Comparison of ENCODE assay signal across 33 cellular contexts in genomic region chr21:42668193-42668592, GRCh38. TPM values are rescaled to one million over a fixed set of nuclear protein-coding genes. Genes with fewer than 3 reads are reported as not detected.
DNase-seq lines count a peak whose midpoint lies in the region; TF ChIP-seq lines count a peak whose summit lies in the region.
"Had no signal": no experiment of that assay in that cellular context is flagged by ENCODE, and none has a peak within 500 bp of the region (broad histone marks: within the 10 kb centered on the region; RNA-seq: fewer than 3 reads in every experiment).

No MANE protein-coding gene starts in this region.

- no peak overlapping the region for H2AFZ ChIP-seq in neural cell (ENCODE audit: low read depth, low read length)
- H2AFZ ChIP-seq: GM23338, parathyroid adenoma had no signal

- no peak overlapping the region for H3K9ac ChIP-seq in SK-N-MC (ENCODE audit: insufficient read length)
- H3K9ac ChIP-seq in neural cell (ENCODE audit: low read length): peak overlapping the region; percentile 23
- H3K9ac ChIP-seq: parathyroid adenoma had no signal

- TF ChIP-seq CTCF in esophagus squamous epithelium (IDR thresholded peaks at IDR 0.05) (no peak), neural cell (IDR thresholded peaks at IDR 0.05; ENCODE audit: poor library complexity, severe bottlenecking) (no peak), type B pancreatic cell (conservative IDR thresholded peaks at IDR 0.05) (no peak)

- H3K9me3 ChIP-seq in SK-N-MC (ENCODE audit: low read depth, low read length) (no peaks in the 10 kb centered on the region), esophagus squamous epithelium (no peaks in the 10 kb centered on the region), neural cell (ENCODE audit: low read length) (no peaks in the 10 kb centered on the region)
- H3K9me3 ChIP-seq: heart right ventricle, MG63, SJSA1, thyroid gland had no signal

- H4K20me1 ChIP-seq in neural cell (ENCODE audit: insufficient read depth): no peaks in the 10 kb centered on the region

- DNase-seq in SK-N-MC (ENCODE audit: low read depth, low spot score) (no peak), esophagus squamous epithelium (lab: John Stamatoyannopoulos, UW) (no peak), type B pancreatic cell (ENCODE audit: extremely low spot score, unreplicated experiment) (no peak), NCI-H2196 treated with DMSO at 0.1 percent for 48 hours (lab: John Stamatoyannopoulos, UW; ENCODE audit: unreplicated experiment) (no peak)
- DNase-seq in stimulated activated CD4-positive, alpha-beta T cell treated with anti-CD3 and anti-CD28 coated beads, Interleukin-4, amount 100 ng/mL, for 24 hours: no peak
- no peak for DNase-seq in activated naive CD4-positive, alpha-beta T cell treated with anti-CD3 and anti-CD28 coated beads, Interleukin-2, amount 10 ng/mL, durations not matched to agents 7 days and 5 days
- DNase-seq: activated CD4-positive, alpha-beta T cell treated with anti-CD3 and anti-CD28 coated beads, Interleukin-2, amount 50 U/mL, for 48 hours; activated CD8-positive, alpha-beta memory T cell treated with anti-CD3 and anti-CD28 coated beads, Interleukin-2, amount 50 U/mL, for 4 hours; activated naive CD4-positive, alpha-beta T cell treated with anti-CD3 and anti-CD28 coated beads, Interleukin-2, amount 50 U/mL, for 16 hours; amygdala; CD4-positive, alpha-beta T cell; effector memory CD4-positive, alpha-beta T cell; EL; erythroblast; foreskin fibroblast; heart right ventricle; HFFc6; KG1; left cardiac atrium; MG63; NCI-H2029 treated with DMSO at 0.1 percent for 48 hours; NCI-H345; NCI-H748 treated with DMSO at 0.1 percent for 48 hours; stimulated activated CD4-positive, alpha-beta T cell treated with anti-CD3 and anti-CD28 coated beads, Interleukin-15, amount 100 ng/mL, for 24 hours; stimulated activated naive CD8-positive, alpha-beta T cell treated with anti-CD3 and anti-CD28 coated beads, Interleukin-15, Interleukin-2, amounts not matched to agents 100 U/mL and 50 U/mL, for 24 hours; T-helper 1 cell; thyroid gland had no signal

- H3K4me3 ChIP-seq in SK-N-MC: no peak overlapping the region
- peak overlapping the region in 3 of 4 donors; percentile 3 to 44 (median 12) for H3K4me3 ChIP-seq in esophagus squamous epithelium
- peak overlapping the region; percentile 12 for H3K4me3 ChIP-seq in neural cell (ENCODE audit: low read length)
- H3K4me3 ChIP-seq: GM23338, MG63, SJSA1, thyroid gland had no signal

- H3K27me3 ChIP-seq in esophagus squamous epithelium (peaks cover 0 to 3% (median 0%) of the 10 kb centered on the region in 4 donors), neural cell (ENCODE audit: insufficient read depth, low read depth, low read length) (no peaks in the 10 kb centered on the region)
- H3K27me3 ChIP-seq: SJSA1, thyroid gland had no signal

- intact Hi-C loops in esophagus squamous epithelium (cut with DNase I): no loop called here

- no peak for TF ChIP-seq POLR2A in esophagus squamous epithelium (IDR thresholded peaks at IDR 0.05)

- 56 to 76% methylated on average over 4 to 11 of the region's 12 CpGs for WGBS in esophagus squamous epithelium, 2 donors

- peak overlapping the region; percentile 50 for H3K27ac Mint-ChIP-seq in type B pancreatic cell
- no peak overlapping the region for H3K27ac Mint-ChIP-seq in activated naive CD4-positive, alpha-beta T cell treated with anti-CD3 and anti-CD28 coated beads, Interleukin-2, amount 10 ng/mL, durations not matched to agents 7 days and 5 days
- H3K27ac Mint-ChIP-seq: CD4-positive, alpha-beta T cell; HFFc6; natural killer cell treated with Interleukin-12 subunit alpha and Interleukin-12 subunit beta and Interleukin-15 and Interleukin-18, amount 100 ng/mL, for 72 hours had no signal

- H3K36me3 Mint-ChIP-seq in type B pancreatic cell: peaks cover 3% of the 10 kb centered on the region
- H3K36me3 Mint-ChIP-seq in activated naive CD4-positive, alpha-beta T cell treated with anti-CD3 and anti-CD28 coated beads, Interleukin-2, amount 10 ng/mL, durations not matched to agents 7 days and 5 days: no peaks in the 10 kb centered on the region
- H3K36me3 Mint-ChIP-seq: natural killer cell treated with Interleukin-12 subunit alpha and Interleukin-12 subunit beta and Interleukin-15 and Interleukin-18, amount 100 ng/mL, for 72 hours had no signal

- no peak for TF ChIP-seq RAD21 in neural cell (conservative IDR thresholded peaks at IDR 0.05)

- H3K4me1 Mint-ChIP-seq in type B pancreatic cell (ENCODE audit: unreplicated experiment): peaks cover 26% of the 10 kb centered on the region
- H3K4me1 Mint-ChIP-seq in activated naive CD4-positive, alpha-beta T cell treated with anti-CD3 and anti-CD28 coated beads, Interleukin-2, amount 10 ng/mL, durations not matched to agents 7 days and 5 days: no peaks in the 10 kb centered on the region

- no peaks in the 10 kb centered on the region for H3K9me2 ChIP-seq in neural cell (ENCODE audit: insufficient read depth, low read length)

- H3F3A ChIP-seq in neural cell (ENCODE audit: insufficient read depth, low read length, poor library complexity, severe bottlenecking): no peaks in the 10 kb centered on the region

- peaks cover 4% of the 10 kb centered on the region for H3K27me3 Mint-ChIP-seq in type B pancreatic cell
- no peaks in the 10 kb centered on the region for H3K27me3 Mint-ChIP-seq in activated naive CD4-positive, alpha-beta T cell treated with anti-CD3 and anti-CD28 coated beads, Interleukin-2, amount 10 ng/mL, durations not matched to agents 7 days and 5 days
- H3K27me3 Mint-ChIP-seq: CD4-positive, alpha-beta T cell had no signal

- peak overlapping the region; percentile 47 for H3K4me3 Mint-ChIP-seq in type B pancreatic cell
- H3K4me3 Mint-ChIP-seq in activated naive CD4-positive, alpha-beta T cell treated with anti-CD3 and anti-CD28 coated beads, Interleukin-2, amount 10 ng/mL, durations not matched to agents 7 days and 5 days: no peak overlapping the region
- H3K4me3 Mint-ChIP-seq: CD4-positive, alpha-beta T cell; GM23338; HFFc6; natural killer cell treated with Interleukin-12 subunit alpha and Interleukin-12 subunit beta and Interleukin-15 and Interleukin-18, amount 100 ng/mL, for 72 hours had no signal

- H3K36me3 ChIP-seq in SK-N-MC (ENCODE audit: insufficient read depth, low read length) (peaks cover 14% of the 10 kb centered on the region), esophagus squamous epithelium (no peaks in the 10 kb centered on the region), neural cell (ENCODE audit: insufficient read depth, low read length) (peaks cover 5% of the 10 kb centered on the region)
- H3K36me3 ChIP-seq: heart right ventricle, MG63, SJSA1, thyroid gland had no signal

- H3K27ac ChIP-seq in SK-N-MC (peak overlapping the region; percentile 58), esophagus squamous epithelium (peak overlapping the region in 2 of 4 donors; percentile 28 to 33), neural cell (ENCODE audit: low read length) (peak overlapping the region; percentile 54)
- H3K27ac ChIP-seq: parathyroid adenoma, SJSA1, thyroid gland had no signal

- CTCF ChIA-PET in activated naive CD4-positive, alpha-beta T cell treated with anti-CD3 and anti-CD28 coated beads, Interleukin-2, amount 10 ng/mL, durations not matched to agents 7 days and 5 days (lab: Charles Lee): no interaction called here

- peak; percentile 20 for TF ChIP-seq EP300 in neural cell (conservative IDR thresholded peaks at IDR 0.05; ENCODE audit: poor library complexity, severe bottlenecking)

- H3K9me3 Mint-ChIP-seq in type B pancreatic cell: no peaks in the 10 kb centered on the region
- H3K9me3 Mint-ChIP-seq in activated naive CD4-positive, alpha-beta T cell treated with anti-CD3 and anti-CD28 coated beads, Interleukin-2, amount 10 ng/mL, durations not matched to agents 7 days and 5 days: no peaks in the 10 kb centered on the region
- H3K9me3 Mint-ChIP-seq: CD4-positive, alpha-beta T cell; GM23338; natural killer cell treated with Interleukin-12 subunit alpha and Interleukin-12 subunit beta and Interleukin-15 and Interleukin-18, amount 100 ng/mL, for 72 hours had no signal

- H3K4me1 ChIP-seq in esophagus squamous epithelium: peaks cover 0 to 22% (median 0%) of the 10 kb centered on the region in 3 donors
- H3K4me1 ChIP-seq: parathyroid adenoma had no signal

- no peak overlapping the region for H3K4me2 ChIP-seq in neural cell (ENCODE audit: low read length)

- peaks cover 19% of the 10 kb centered on the region for H3K79me2 ChIP-seq in neural cell (replicated peaks; ENCODE audit: insufficient read depth, low read length)

TF ChIP-seq in neural cell, 6 proteins besides CTCF, POLR2A, EP300 and RAD21 (continues in another document):
- TF ChIP-seq MXI1 (conservative IDR thresholded peaks at IDR 0.05; ENCODE audit: poor library complexity, severe bottlenecking): no peak
- no peak for TF ChIP-seq TAF1 (IDR thresholded peaks at IDR 0.05; ENCODE audit: low read depth)
- no peak for TF ChIP-seq POLR2AphosphoS5 (IDR thresholded peaks at IDR 0.05)
- no peak for TF ChIP-seq SMC3 (conservative IDR thresholded peaks at IDR 0.05; ENCODE audit: poor library complexity)
- no peak for TF ChIP-seq EZH2 (IDR thresholded peaks at IDR 0.05; ENCODE audit: borderline replicate concordance, insufficient read depth, low read length, poor library complexity, severe bottlenecking)

RNA-seq across cellular contexts. Expression of gene PDE9A, which starts 14.8 kb away (rescaled TPM):
- 1 to 10 TPM in 3 of 4 donors, under 1 TPM in 1; 0.61 to 2.9 (median 1.8) TPM for total RNA-seq in esophagus squamous epithelium
- 29.5 and 32.2 TPM in 2 replicates for polyA plus RNA-seq in neural cell
- polyA minus RNA-seq in neural cell: 24.8 and 28.6 TPM in 2 replicates
- total RNA-seq in type B pancreatic cell (ENCODE audit: low replicate concordance): 15.2 and 18.6 TPM in 2 replicates
- total RNA-seq: HFFc6, RPMI7951 had no signal
